In genomic region chr9:38389313-38389712, GRCh38 we compare ENCODE assay signal across 15 cellular contexts. TPM values are rescaled to one million over a fixed set of nuclear protein-coding genes. Genes with fewer than 3 reads are reported as not detected.
DNase-seq lines count a peak whose midpoint lies in the region; ATAC-seq and TF ChIP-seq lines count a peak whose summit lies in the region.
"Had no signal": no experiment of that assay in that cellular context is flagged by ENCODE, and none has a peak within 500 bp of the region (broad histone marks: within the 10 kb centered on the region; RNA-seq: fewer than 3 reads in every experiment).

No MANE protein-coding gene starts in this region.

- H4K91ac ChIP-seq in neuronal stem cell (ENCODE audit: low read depth, low read length, poor library complexity) = no peak overlapping the region

- H3K4me3 ChIP-seq in astrocyte of the spinal cord (ENCODE audit: low read depth, low read length) (no peak overlapping the region), fibroblast of pulmonary artery (replicated peaks; ENCODE audit: low read depth, low read length) (no peak overlapping the region), neuronal stem cell (ENCODE audit: low read length in 2 of 2) (no peak overlapping the region), transverse colon (no peak overlapping the region)
- H3K4me3 ChIP-seq: BLaER1 treated with 17β-estradiol and CSF1 and Interleukin-3, amounts not matched to agents 10 nM and 100 nM; cardiac muscle cell; GM23338; MG63 had no signal

- H2BK120ac ChIP-seq in neuronal stem cell (ENCODE audit: low read depth, low read length) = no peak overlapping the region

- no peak overlapping the region for H2BK12ac ChIP-seq in neuronal stem cell (ENCODE audit: low read length)

- H2BK5ac ChIP-seq in neuronal stem cell (ENCODE audit: low read length) = no peak overlapping the region

- WGBS in neuronal stem cell (ENCODE audit: extremely low coverage in 2 of 2, insufficient read length in 2 of 2, insufficient replicate concordance in 1 of 2), 2 donors = no CpG with 5 or more reads among the region's 4 CpGs
- 36 to 43% methylated on average over 3 to 4 of the region's 4 CpGs for WGBS in transverse colon (ENCODE audit: low coverage in 1 of 2), 2 donors

- H4K8ac ChIP-seq in neuronal stem cell (ENCODE audit: low read depth, low read length) = no peak overlapping the region

- no peak overlapping the region for H2AK5ac ChIP-seq in neuronal stem cell (ENCODE audit: low read depth, low read length)

- H3K4me2 ChIP-seq in neuronal stem cell (ENCODE audit: insufficient read depth, low read length, poor library complexity, severe bottlenecking) = no peak overlapping the region
- H3K4me2 ChIP-seq: BLaER1 treated with 17β-estradiol and CSF1 and Interleukin-3, amounts not matched to agents 10 nM and 100 nM; GM23338 had no signal

- peak overlapping the region; percentile 53 for H2AFZ ChIP-seq in neuronal stem cell (ENCODE audit: low read length)
- H2AFZ ChIP-seq: GM23338 had no signal

- peak; percentile 16 for DNase-seq in astrocyte of the spinal cord (ENCODE audit: low read depth, low spot score)
- DNase-seq in fibroblast of pulmonary artery (ENCODE audit: low read depth) = peak; percentile 33
- no peak for DNase-seq in neuronal stem cell (ENCODE audit: low spot score)
- DNase-seq in transverse colon = no peak
- DNase-seq in RKO (ENCODE audit: low spot score) = no peak
- no peak for DNase-seq in NAMALWA (ENCODE audit: low spot score)
- DNase-seq: activated naive CD4-positive, alpha-beta T cell treated with anti-CD3 and anti-CD28 coated beads, Interleukin-2, amount 10 ng/mL, durations not matched to agents 7 days and 5 days; stimulated activated CD4-positive, alpha-beta T cell treated with anti-CD3 and anti-CD28 coated beads, Interleukin-4, amount 100 ng/mL, for 4 hours; T-helper 2 cell had no signal

- no peak overlapping the region for H2BK15ac ChIP-seq in neuronal stem cell (ENCODE audit: low read length)

- no peak overlapping the region for H3K9ac ChIP-seq in neuronal stem cell (ENCODE audit: low read depth, low read length, poor library complexity)
- H3K9ac ChIP-seq: BLaER1 treated with 17β-estradiol and CSF1 and Interleukin-3, amounts not matched to agents 10 nM and 100 nM had no signal

- H3K27me3 ChIP-seq in neuronal stem cell (ENCODE audit: control insufficient read depth in 3 of 3, insufficient read depth in 3 of 3, low read depth in 1 of 3, low read length in 3 of 3) (peaks cover 0 to 8% (median 3%) of the 10 kb centered on the region in 3 experiments), transverse colon (no peaks in the 10 kb centered on the region)
- H3K27me3 ChIP-seq: BLaER1 treated with 17β-estradiol and CSF1 and Interleukin-3, amounts not matched to agents 10 nM and 100 nM; cardiac muscle cell; MG63 had no signal

- TF ChIP-seq POLR2A in transverse colon (IDR thresholded peaks at IDR 0.05) = no peak

- ATAC-seq in GM18858 (IDR thresholded peaks at IDR 0.05; ENCODE audit: unreplicated experiment) = no peak
- ATAC-seq: activated CD4-positive, CD25-positive, alpha-beta regulatory T cell treated with anti-CD3 and anti-CD28 coated beads, Interleukin-2, amount 50 U/mL, for 24 hours; GM23338 had no signal

- TF ChIP-seq EP300 in transverse colon (IDR thresholded peaks at IDR 0.05; ENCODE audit: low read depth) = peak; percentile 79

- H3K36me3 ChIP-seq in neuronal stem cell (replicated peaks in 1 of 2; ENCODE audit: control insufficient read depth in 2 of 2, insufficient read depth in 2 of 2, low read length in 2 of 2) (no peaks in the 10 kb centered on the region), transverse colon (no peaks in the 10 kb centered on the region)
- H3K36me3 ChIP-seq: cardiac muscle cell had no signal

- in situ Hi-C loops in astrocyte of the spinal cord (cut with HindIII; ENCODE audit: low sequenced_read_pairs) (no loop called here), transverse colon (cut with MboI; ENCODE audit: low pct_ligation_motif_present in 1 of 4, low pct_unique_long_range_greater_than_20kb in 1 of 4, low sequenced_read_pairs in 3 of 4) (no loop called here)

- H3K27ac ChIP-seq in neuronal stem cell (replicated peaks; ENCODE audit: low read length) = no peak overlapping the region
- peak overlapping the region; percentile 67 to 89 (median 82) for H3K27ac ChIP-seq in transverse colon
- H3K27ac ChIP-seq: BLaER1 treated with 17β-estradiol and CSF1 and Interleukin-3, amounts not matched to agents 10 nM and 100 nM; cardiac muscle cell had no signal

- no peak overlapping the region for H3K14ac ChIP-seq in neuronal stem cell (ENCODE audit: low read length)

- no peak overlapping the region for H3K18ac ChIP-seq in neuronal stem cell (ENCODE audit: low read length)

- H3K9me3 ChIP-seq in neuronal stem cell (replicated peaks in 1 of 2; ENCODE audit: control insufficient read depth in 2 of 2, insufficient read depth in 1 of 2, low read depth in 1 of 2, low read length in 2 of 2) (peaks cover 6 to 7% of the 10 kb centered on the region in 2 donors), transverse colon (no peaks in the 10 kb centered on the region)
- H3K9me3 ChIP-seq: MG63 had no signal

- no peak overlapping the region for H3K23ac ChIP-seq in neuronal stem cell (ENCODE audit: low read depth, low read length, poor library complexity)

- intact Hi-C loops in transverse colon (cut with DNase I; ENCODE audit: low total_unique reads) = no loop called here

- peaks cover 5% of the 10 kb centered on the region for H3K79me1 ChIP-seq in neuronal stem cell (ENCODE audit: low read depth, low read length)

- H3K4me1 ChIP-seq in neuronal stem cell (ENCODE audit: control insufficient read depth in 2 of 2, insufficient read depth in 1 of 2, low read depth in 1 of 2, low read length in 2 of 2) (peaks cover 5 to 14% of the 10 kb centered on the region in 2 donors), transverse colon (peaks cover 8 to 59% (median 23%) of the 10 kb centered on the region in 4 donors)

- TF ChIP-seq CTCF in astrocyte of the spinal cord (IDR thresholded peaks at IDR 0.05; ENCODE audit: low read depth, low read length) = no peak
- no peak for TF ChIP-seq CTCF in fibroblast of pulmonary artery (IDR thresholded peaks at IDR 0.05; ENCODE audit: low read length, missing control alignments)
- TF ChIP-seq CTCF in transverse colon (IDR thresholded peaks at IDR 0.05) = no peak

- H3K4ac ChIP-seq in neuronal stem cell (ENCODE audit: low read length) = no peak overlapping the region

RNA-seq across cellular contexts. Expression of gene ALDH1B1, which starts 3.2 kb away (rescaled TPM):
- 24.0 TPM for polyA plus RNA-seq in neuronal stem cell (2013, experiment 1 of 2)
- 24.2 TPM for polyA plus RNA-seq in neuronal stem cell (2013, experiment 2 of 2)
- total RNA-seq in transverse colon = 10 to 100 TPM; 24.9 to 77.2 (median 27.3) TPM

RNA-seq across cellular contexts. Expression of gene IGFBPL1, which starts 34.9 kb away (rescaled TPM):
- polyA plus RNA-seq in neuronal stem cell (2013, experiment 1 of 2) = 21.7 TPM
- 21.3 TPM for polyA plus RNA-seq in neuronal stem cell (2013, experiment 2 of 2)
- total RNA-seq in transverse colon = not detected

Comparison
In these comparisons a context has a peak if more than half of its experiments do, and no peak if none do; other contexts are left out.
1. DNase-seq: peak in astrocyte of the spinal cord (single experiment) and fibroblast of pulmonary artery (single experiment); none in neuronal stem cell (single experiment), transverse colon (single experiment), RKO (single experiment) and NAMALWA (single experiment).